12 cellular contexts compared by ENCODE assay signal in genomic region chr1:11124965-11125364, GRCh38. TPM values are rescaled to one million over a fixed set of nuclear protein-coding genes. Genes with fewer than 3 reads are reported as not detected.
DNase-seq lines count a peak whose midpoint lies in the region; ATAC-seq and TF ChIP-seq lines count a peak whose summit lies in the region.
"Had no signal": no experiment of that assay in that cellular context is flagged by ENCODE, and none has a peak within 500 bp of the region (broad histone marks: within the 10 kb centered on the region; RNA-seq: fewer than 3 reads in every experiment).

No MANE protein-coding gene starts in this region.

- no peaks in the 10 kb centered on the region for H3K27me3 Mint-ChIP-seq in activated T-cell treated with anti-CD3 and anti-CD28 coated beads, Interleukin-2, amount 50 U/mL, for 24 hours
- H3K27me3 Mint-ChIP-seq in natural killer cell treated with Interleukin-12 subunit alpha and Interleukin-12 subunit beta and Interleukin-15 and Interleukin-18, amount 100 ng/mL, for 72 hours, result no peaks in the 10 kb centered on the region
- no peaks in the 10 kb centered on the region for H3K27me3 Mint-ChIP-seq in natural killer cell (ENCODE audit: low read depth in 2 of 2)
- no peaks in the 10 kb centered on the region for H3K27me3 Mint-ChIP-seq in neural crest cell (ENCODE audit: low read depth)
- H3K27me3 Mint-ChIP-seq: B cell had no signal

- H3K4me3 Mint-ChIP-seq in activated T-cell treated with anti-CD3 and anti-CD28 coated beads, Interleukin-2, amount 50 U/mL, for 24 hours, result no peak overlapping the region
- H3K4me3 Mint-ChIP-seq in natural killer cell treated with Interleukin-12 subunit alpha and Interleukin-12 subunit beta and Interleukin-15 and Interleukin-18, amount 100 ng/mL, for 72 hours, result peak overlapping the region; percentile 40
- no peak overlapping the region for H3K4me3 Mint-ChIP-seq in natural killer cell
- H3K4me3 Mint-ChIP-seq in neural crest cell, result no peak overlapping the region
- H3K4me3 Mint-ChIP-seq: B cell; CD8-positive, alpha-beta T cell had no signal

- intact Hi-C loops in natural killer cell (cut with micrococcal nuclease), result no loop called here

- H3K4me1 Mint-ChIP-seq in activated T-cell treated with anti-CD3 and anti-CD28 coated beads, Interleukin-2, amount 50 U/mL, for 24 hours (ENCODE audit: low read depth), result peaks cover 3% of the 10 kb centered on the region
- H3K4me1 Mint-ChIP-seq in natural killer cell treated with Interleukin-12 subunit alpha and Interleukin-12 subunit beta and Interleukin-15 and Interleukin-18, amount 100 ng/mL, for 72 hours (ENCODE audit: low read depth in 2 of 2), result peaks cover 12 to 17% of the 10 kb centered on the region in 2 donors
- H3K4me1 Mint-ChIP-seq in natural killer cell, result no peaks in the 10 kb centered on the region
- H3K4me1 Mint-ChIP-seq in neural crest cell, result no peaks in the 10 kb centered on the region
- H3K4me1 Mint-ChIP-seq: B cell had no signal

- DNase-seq in activated T-cell treated with anti-CD3 and anti-CD28 coated beads, Interleukin-2, amount 50 U/mL, for 24 hours, result no peak
- no peak for DNase-seq in activated T-cell treated with anti-CD3 and anti-CD28 coated beads, Interleukin-2, amount 50 U/mL, for 1 hour
- DNase-seq in natural killer cell treated with Interleukin-12 subunit alpha and Interleukin-12 subunit beta and Interleukin-15 and Interleukin-18, amount 100 ng/mL, for 72 hours (ENCODE audit: low spot score), result no peak
- DNase-seq in natural killer cell, result no peak
- DNase-seq in neural crest cell (ENCODE audit: low read depth, low spot score), result no peak
- DNase-seq: Calu3; CD8-positive, alpha-beta T cell; DMS79 treated with DMSO at 0.1 percent for 48 hours; GF-D8; GM23248 had no signal

- TF ChIP-seq CTCF in natural killer cell (IDR thresholded peaks at IDR 0.05) (no peak), neural crest cell (conservative IDR thresholded peaks at IDR 0.05) (no peak)

- H3K36me3 Mint-ChIP-seq in activated T-cell treated with anti-CD3 and anti-CD28 coated beads, Interleukin-2, amount 50 U/mL, for 24 hours (ENCODE audit: low read depth), result peaks cover 90% of the 10 kb centered on the region
- H3K36me3 Mint-ChIP-seq in natural killer cell treated with Interleukin-12 subunit alpha and Interleukin-12 subunit beta and Interleukin-15 and Interleukin-18, amount 100 ng/mL, for 72 hours, result peaks cover 16% of the 10 kb centered on the region
- H3K36me3 Mint-ChIP-seq in natural killer cell (peaks cover 11% of the 10 kb centered on the region), neural crest cell (ENCODE audit: low read depth) (peaks cover 8% of the 10 kb centered on the region)

- no peaks in the 10 kb centered on the region for H3K9me3 Mint-ChIP-seq in activated T-cell treated with anti-CD3 and anti-CD28 coated beads, Interleukin-2, amount 50 U/mL, for 24 hours
- H3K9me3 Mint-ChIP-seq in natural killer cell treated with Interleukin-12 subunit alpha and Interleukin-12 subunit beta and Interleukin-15 and Interleukin-18, amount 100 ng/mL, for 72 hours, result no peaks in the 10 kb centered on the region
- H3K9me3 Mint-ChIP-seq in natural killer cell (no peaks in the 10 kb centered on the region), neural crest cell (no peaks in the 10 kb centered on the region)
- H3K9me3 Mint-ChIP-seq: CD8-positive, alpha-beta T cell had no signal

- peak overlapping the region; percentile 51 for H3K27ac Mint-ChIP-seq in activated T-cell treated with anti-CD3 and anti-CD28 coated beads, Interleukin-2, amount 50 U/mL, for 24 hours
- H3K27ac Mint-ChIP-seq in natural killer cell treated with Interleukin-12 subunit alpha and Interleukin-12 subunit beta and Interleukin-15 and Interleukin-18, amount 100 ng/mL, for 72 hours, result peak overlapping the region; percentile 40 to 43
- H3K27ac Mint-ChIP-seq in natural killer cell, result no peak overlapping the region
- peak overlapping the region; percentile 36 for H3K27ac Mint-ChIP-seq in neural crest cell (ENCODE audit: unreplicated experiment)
- H3K27ac Mint-ChIP-seq: B cell; CD8-positive, alpha-beta T cell had no signal

- ATAC-seq in natural killer cell treated with Interleukin-12 subunit alpha and Interleukin-12 subunit beta and Interleukin-15 and Interleukin-18, amount 100 ng/mL, for 72 hours, result no peak
- ATAC-seq in natural killer cell (no peak), HG02885 (IDR thresholded peaks at IDR 0.05; ENCODE audit: poor library complexity, unreplicated experiment) (no peak)
- ATAC-seq: CD8-positive, alpha-beta T cell had no signal

RNA-seq across cellular contexts. Expression of gene EXOSC10, which starts 25.3 kb away (rescaled TPM):
- total RNA-seq in natural killer cell treated with Interleukin-12 subunit alpha and Interleukin-12 subunit beta and Interleukin-15 and Interleukin-18, amount 100 ng/mL, for 72 hours, result 100 to 1,000 TPM in 1 of 2 donors, 10 to 100 TPM in 1; 69.6 to 120 TPM
- total RNA-seq in natural killer cell (10 to 100 TPM; 85.2 to 97.2 (median 94.9) TPM), neural crest cell (115 and 127 TPM in 2 replicates)

Comparison
In these comparisons a context has a peak if more than half of its experiments do, and no peak if none do; other contexts are left out.
1. H3K27ac Mint-ChIP-seq: peak in activated T-cell treated with anti-CD3 and anti-CD28 coated beads, Interleukin-2, amount 50 U/mL, for 24 hours (single experiment), natural killer cell treated with Interleukin-12 subunit alpha and Interleukin-12 subunit beta and Interleukin-15 and Interleukin-18, amount 100 ng/mL, for 72 hours (2 of 2) and neural crest cell (single experiment); none in natural killer cell (0 of 2).